Comparison of ENCODE assay signal across 22 cellular contexts in the genomic region with DNA sequence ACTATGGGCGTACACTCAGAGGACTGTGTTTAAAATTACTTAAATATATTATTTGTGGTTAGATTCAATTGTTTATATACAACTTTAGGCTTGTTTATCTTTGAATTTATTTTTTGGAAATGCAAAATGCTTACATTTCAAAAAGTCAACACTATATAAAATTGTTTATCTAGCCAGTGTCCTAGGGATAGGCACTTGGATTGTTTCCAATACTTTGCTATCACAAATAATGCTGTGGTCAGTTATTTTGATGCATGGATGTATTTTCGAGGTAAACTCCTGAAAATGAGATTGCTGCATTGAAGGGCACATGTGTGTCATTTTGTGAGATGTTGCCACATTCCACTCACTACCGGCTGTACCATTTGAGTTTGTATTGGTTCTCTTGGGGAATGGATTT.
"Had no signal": no experiment of that assay in that cellular context is flagged by ENCODE, and none has a peak within 500 bp of the region (broad histone marks: within the 10 kb centered on the region; RNA-seq: fewer than 3 reads in every experiment).

No MANE protein-coding gene starts in this region.

- H3K27ac ChIP-seq: KMS-11, SJSA1, SK-N-MC had no signal

- H3K4me2 ChIP-seq: KMS-11 had no signal

- H3K36me3 Mint-ChIP-seq: IgD-negative memory B cell had no signal

- ATAC-seq: K562 had no signal

- H3K27me3 Mint-ChIP-seq: IgD-negative memory B cell had no signal

- H3K4me1 ChIP-seq: SJSA1 had no signal

- H3K9me3 ChIP-seq: SJSA1 had no signal

- DNase-seq: Kasumi-1, MM.1S, NCI-H1092 treated with DMSO at 0.1 percent for 48 hours, NCI-H1436, NCI-H187, NCI-H2029, NCI-H2081 treated with DMSO at 0.1 percent for 48 hours, NCI-H2171, NCI-H226, NCI-H446, NCI-H510A, NCI-H524 treated with DMSO at 0.1 percent for 48 hours, NCI-H69, NCI-H774, Right ventricle myocardium superior, RPMI8226, SIG-M5 had no signal

- H3K36me3 ChIP-seq: SJSA1 had no signal

- H3K27me3 ChIP-seq: SJSA1 had no signal

- H3K9ac ChIP-seq: KMS-11 had no signal

- H3K4me3 ChIP-seq: K562, SJSA1, SK-N-MC had no signal

- H3K4me3 Mint-ChIP-seq: IgD-negative memory B cell had no signal
